12 cellular contexts compared by ENCODE assay signal in the genomic region with DNA sequence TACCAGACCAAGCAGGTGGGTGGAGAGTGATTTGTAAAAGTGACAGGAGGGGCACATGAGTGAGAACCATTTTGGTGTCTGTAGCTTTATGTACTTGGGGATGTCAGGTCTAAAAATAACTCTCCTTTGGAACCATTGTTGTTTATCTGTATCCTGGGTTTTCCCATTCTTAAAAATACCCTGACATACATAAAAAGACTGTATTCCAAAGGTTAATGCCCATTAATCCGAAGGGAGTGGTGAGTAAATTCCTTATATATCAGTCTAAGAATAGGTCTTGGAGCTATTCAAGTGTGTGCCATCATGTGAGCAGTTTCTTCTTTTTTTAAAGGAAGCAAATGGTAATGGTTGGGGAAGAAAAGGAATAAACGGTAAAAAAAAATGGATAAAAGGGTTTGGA.
A peak's percentile ranks its signal among the peaks of the same experiment; 100 is the strongest.
DNase-seq lines count a peak whose midpoint lies in the region; ATAC-seq, FAIRE-seq and TF ChIP-seq lines count a peak whose summit lies in the region.
"Had no signal": no experiment of that assay in that cellular context is flagged by ENCODE, and none has a peak within 500 bp of the region (broad histone marks: within the 10 kb centered on the region; RNA-seq: fewer than 3 reads in every experiment).

No MANE protein-coding gene starts in this region.

- no peaks in the 10 kb centered on the region for H3K9me2 ChIP-seq in hepatocyte (replicated peaks; ENCODE audit: insufficient read depth)

- no peak for TF ChIP-seq RAD21 in A549 (conservative IDR thresholded peaks at IDR 0.05 in 1 of 2, IDR thresholded peaks at IDR 0.05 in 1 of 2)

- H4K20me1 ChIP-seq in hepatocyte (ENCODE audit: insufficient read depth, poor library complexity, severe bottlenecking) = no peaks in the 10 kb centered on the region

- WGBS in A549 (ENCODE audit: missing lambda C conversion rate) = 52% methylated on average over 2 of the region's 2 CpGs
- 72% methylated on average over 2 of the region's 2 CpGs for WGBS in hepatocyte (ENCODE audit: low lambda C conversion rate, missing lambda C conversion rate)

- DNase-seq in A549 (ENCODE audit: low read depth in 1 of 2, low spot score in 1 of 2) = no peak
- peak; percentile 14 for DNase-seq in SK-MEL-5 (ENCODE audit: low read depth, low spot score)
- DNase-seq in hepatocyte (ENCODE audit: low spot score) = no peak
- DNase-seq in retinal pigment epithelial cell (ENCODE audit: low read depth) = peak; percentile 75
- DNase-seq in OCI-M1 (lab: John Stamatoyannopoulos, UW) = no peak
- no peak for DNase-seq in NOMO-1 treated with dmso at 0.1 percent for 144 hours (lab: John Stamatoyannopoulos, UW; ENCODE audit: unreplicated experiment)
- no peak for DNase-seq in germinal center (ENCODE audit: low spot score)
- DNase-seq: activated B cell treated with CpG ODN at 0.5 μM for 24 hours; activated CD8-positive, alpha-beta memory T cell treated with anti-CD3 and anti-CD28 coated beads, Interleukin-2, amount 50 U/mL, for 4 hours; NCI-H2107; small intestine had no signal

- no peaks in the 10 kb centered on the region for H3K9me3 ChIP-seq in A549
- no peaks in the 10 kb centered on the region for H3K9me3 ChIP-seq in hepatocyte (ENCODE audit: low read depth)

- H3K4me3 ChIP-seq in A549 = no peak overlapping the region
- H3K4me3 ChIP-seq in hepatocyte = no peak overlapping the region
- H3K4me3 ChIP-seq in retinal pigment epithelial cell (ENCODE audit: low read length) = no peak overlapping the region

- ATAC-seq in A549 (no peak), GM18873 (IDR thresholded peaks at IDR 0.05; ENCODE audit: low FRiP score, unreplicated experiment) (no peak)

- H3K27me3 ChIP-seq in hepatocyte = no peaks in the 10 kb centered on the region

- TF ChIP-seq CTCF in A549 (IDR thresholded peaks at IDR 0.05) = no peak
- TF ChIP-seq CTCF in hepatocyte (IDR thresholded peaks at IDR 0.05; ENCODE audit: poor library complexity) = no peak
- no peak for TF ChIP-seq CTCF in retinal pigment epithelial cell (conservative IDR thresholded peaks at IDR 0.05; ENCODE audit: low read depth, low read length)

- CTCF ChIA-PET in A549 (lab: Yijun Ruan, JAX) = interaction anchor here (0.9 kb wide), 1 partner anchor 23 kb away, joined by 3 read pairs; no protein-coding TSS in a partner anchor

- POLR2A ChIA-PET in A549 (lab: Yijun Ruan, JAX) = no interaction called here

- peak overlapping the region; percentile 61; the same call in 2 of the 3 replicates for H3K4me2 ChIP-seq in A549
- H3K4me2 ChIP-seq in hepatocyte = no peak overlapping the region

- H3K4me1 ChIP-seq in A549 = peaks cover 54% of the 10 kb centered on the region
- peaks cover 12% of the 10 kb centered on the region for H3K4me1 ChIP-seq in hepatocyte (ENCODE audit: insufficient read depth)

- H3K36me3 ChIP-seq in hepatocyte (replicated peaks; ENCODE audit: insufficient read depth, low read depth) = no peaks in the 10 kb centered on the region

- in situ Hi-C loops in SK-MEL-5 (cut with HindIII; ENCODE audit: low pct_unique_long_range_greater_than_20kb, low sequenced_read_pairs) = no loop called here

- no peak for TF ChIP-seq POLR2A in A549 (IDR thresholded peaks at IDR 0.05; ENCODE audit: low read length)

- peak overlapping the region; percentile 72 to 83; a peak in 5 of 6 replicates for H3K27ac ChIP-seq in A549
- peak overlapping the region; percentile 52 for H3K27ac ChIP-seq in hepatocyte

- H2AFZ ChIP-seq in hepatocyte = no peak overlapping the region

- H3K79me2 ChIP-seq in hepatocyte = no peaks in the 10 kb centered on the region

- no peak for TF ChIP-seq EP300 in A549 (IDR thresholded peaks at IDR 0.05)

- FAIRE-seq in A549 (lab: Jason Lieb, UNC) = peak; percentile 56
- FAIRE-seq: small intestine had no signal

TF ChIP-seq in A549, 52 proteins besides CTCF, POLR2A, EP300 and RAD21:
- TF ChIP-seq CEBPB (IDR thresholded peaks at IDR 0.05) = no peak

Comparison
In these comparisons a context has a peak if more than half of its experiments do, and no peak if none do; other contexts are left out.
1. DNase-seq: peak in SK-MEL-5 (single experiment) and retinal pigment epithelial cell (single experiment); none in A549 (0 of 2), hepatocyte (single experiment), OCI-M1 (single experiment), NOMO-1 treated with dmso at 0.1 percent for 144 hours (single experiment) and germinal center (single experiment).